In the genomic region with DNA sequence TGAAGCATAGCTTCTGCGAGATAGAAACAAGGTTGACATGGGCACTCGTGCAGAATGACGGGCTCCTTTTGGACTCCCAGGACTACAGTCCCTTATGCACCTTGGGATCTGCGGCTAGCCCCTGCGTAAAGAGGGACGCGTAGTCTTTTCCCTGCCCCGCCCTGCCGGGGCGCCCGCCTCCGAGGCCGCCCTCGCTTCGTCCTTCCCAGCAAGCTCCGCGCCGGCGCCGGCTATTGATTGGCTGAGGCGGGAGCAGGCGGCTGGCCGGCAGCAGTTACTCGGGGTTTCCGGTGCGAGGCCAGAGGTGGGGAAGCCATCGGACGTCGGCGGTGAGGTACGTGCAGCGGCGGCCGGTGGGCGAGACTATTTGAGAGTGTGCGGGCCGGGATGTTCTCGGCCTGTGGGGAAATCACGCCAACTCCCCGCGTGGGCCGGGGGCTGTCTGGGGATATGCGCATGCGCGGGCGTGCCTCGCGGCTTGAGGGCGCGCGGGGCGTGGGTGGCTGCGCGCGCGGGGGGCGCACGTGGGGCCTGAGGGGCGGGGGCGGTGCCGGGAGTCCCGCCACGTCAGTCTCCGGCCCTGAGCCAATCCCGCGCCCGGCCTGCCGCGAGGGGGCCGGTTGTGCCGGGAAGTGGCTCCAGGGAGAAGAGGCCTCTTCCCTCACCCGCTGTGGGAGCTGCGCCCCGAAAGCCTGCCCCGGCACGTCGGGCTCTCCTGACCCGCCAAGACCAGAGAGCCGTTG, we compare ENCODE assay signal across 8 cellular contexts. TPM values are rescaled to one million over a fixed set of nuclear protein-coding genes. Genes with fewer than 3 reads are reported as not detected.
DNase-seq lines count a peak whose midpoint lies in the region; ATAC-seq and TF ChIP-seq lines count a peak whose summit lies in the region.

TSS of gene TXLNA (plus strand) at position 233 of the 743 bp plus-strand sequence. CDS start 671 bp downstream, outside the sequence.

- H3K4me1 Mint-ChIP-seq in dendritic cell treated with granulocyte-macrophage colony-stimulating factor and Interleukin-4, amounts not matched to agents 40 ng/mL and 50 ng/mL, for 4 days (ENCODE audit: low read depth), result peaks cover 47% of the 10 kb centered on the region

- peaks cover 24 to 47% (median 43%) of the 10 kb centered on the region in 11 experiments; a peak in 21 of 22 replicates for H4K20me1 ChIP-seq in BLaER1 treated with 17β-estradiol and CSF1 and Interleukin-3, amounts not matched to agents 10 nM and 100 nM

- DNase-seq in NCI-H69 (lab: John Stamatoyannopoulos, UW), result peak; percentile 92
- DNase-seq in activated CD4-positive, alpha-beta T cell treated with anti-CD3 and anti-CD28 coated beads, Interleukin-2, amount 50 U/mL, for 24 hours (ENCODE audit: low read depth in 1 of 2, low spot score in 1 of 2), result peak; percentile 77 to 83
- peak; percentile 91 for DNase-seq in stimulated activated CD4-positive, alpha-beta T cell treated with anti-CD3 and anti-CD28 coated beads, Interleukin-4, amount 100 ng/mL, for 24 hours

- H3K27me3 ChIP-seq in BLaER1 treated with 17β-estradiol and CSF1 and Interleukin-3, amounts not matched to agents 10 nM and 100 nM, result no peaks in the 10 kb centered on the region
- H3K27me3 ChIP-seq in liver (ENCODE audit: control insufficient read depth in 4 of 4, insufficient read depth in 4 of 4, low read length in 3 of 4), result no peaks in the 10 kb centered on the region

- H3K4me2 ChIP-seq in BLaER1 treated with 17β-estradiol and CSF1 and Interleukin-3, amounts not matched to agents 10 nM and 100 nM, result peak within 1 kb of the TSS; percentile 86 to 100 (median 95)

- TF ChIP-seq CTCF in liver (IDR thresholded peaks at IDR 0.05; ENCODE audit: low read depth, low read length, missing input control), result no peak

- TF ChIP-seq RAD21 in liver (IDR thresholded peaks at IDR 0.05), result peak in 1 of 2 donors; percentile 29

- H3K9me3 Mint-ChIP-seq in dendritic cell treated with granulocyte-macrophage colony-stimulating factor and Interleukin-4, amounts not matched to agents 40 ng/mL and 50 ng/mL, for 4 days, result no peaks in the 10 kb centered on the region

- H3K27ac Mint-ChIP-seq in dendritic cell treated with granulocyte-macrophage colony-stimulating factor and Interleukin-4, amounts not matched to agents 40 ng/mL and 50 ng/mL, for 4 days, result peak within 1 kb of the TSS; percentile 99

- intact Hi-C loops in dendritic cell treated with granulocyte-macrophage colony-stimulating factor and Interleukin-4, amounts not matched to agents 40 ng/mL and 50 ng/mL, for 4 days (cut with micrococcal nuclease), result loop anchor here (2.0 kb wide), 2 partner anchors 21 to 71 kb away; partner anchors contain the start of genes CCDC28B and KPNA6

- H3K36me3 Mint-ChIP-seq in dendritic cell treated with granulocyte-macrophage colony-stimulating factor and Interleukin-4, amounts not matched to agents 40 ng/mL and 50 ng/mL, for 4 days (ENCODE audit: low read depth), result peaks cover 58% of the 10 kb centered on the region

- peak within 1 kb of the TSS; percentile 90 for H3K4me3 Mint-ChIP-seq in dendritic cell treated with granulocyte-macrophage colony-stimulating factor and Interleukin-4, amounts not matched to agents 40 ng/mL and 50 ng/mL, for 4 days

- peaks cover 32 to 57% (median 45%) of the 10 kb centered on the region in 11 experiments for H3K36me3 ChIP-seq in BLaER1 treated with 17β-estradiol and CSF1 and Interleukin-3, amounts not matched to agents 10 nM and 100 nM
- peaks cover 3 to 13% (median 9%) of the 10 kb centered on the region in 4 donors for H3K36me3 ChIP-seq in liver (ENCODE audit: control insufficient read depth in 4 of 4, insufficient read depth in 3 of 4, low read depth in 1 of 4, low read length in 3 of 4)

- peak within 1 kb of the TSS; percentile 86 to 93 (median 91) for H3K27ac ChIP-seq in BLaER1 treated with 17β-estradiol and CSF1 and Interleukin-3, amounts not matched to agents 10 nM and 100 nM
- peak within 1 kb of the TSS; percentile 87 to 98 for H3K27ac ChIP-seq in liver (ENCODE audit: low read depth in 1 of 2, low read length in 2 of 2)

- peak; percentile 79 for ATAC-seq in GM19328 (IDR thresholded peaks at IDR 0.05; ENCODE audit: unreplicated experiment)
- peak; percentile 72 for ATAC-seq in HG03520 (IDR thresholded peaks at IDR 0.05; ENCODE audit: unreplicated experiment)

- peaks cover 38 to 51% (median 48%) of the 10 kb centered on the region in 10 experiments for H3K4me1 ChIP-seq in BLaER1 treated with 17β-estradiol and CSF1 and Interleukin-3, amounts not matched to agents 10 nM and 100 nM
- peaks cover 19 to 47% (median 40%) of the 10 kb centered on the region in 4 donors for H3K4me1 ChIP-seq in liver (ENCODE audit: control insufficient read depth in 4 of 4, insufficient read depth in 4 of 4, low read length in 3 of 4)

- WGBS in liver, result under 1% methylated on average over 79 of the region's 79 CpGs

- no peaks in the 10 kb centered on the region for H3K9me3 ChIP-seq in BLaER1 treated with 17β-estradiol and CSF1 and Interleukin-3, amounts not matched to agents 10 nM and 100 nM (replicated peaks in 1 of 11)
- H3K9me3 ChIP-seq in liver (ENCODE audit: control insufficient read depth in 4 of 4, low read length in 3 of 4), result no peaks in the 10 kb centered on the region

- H3K9ac ChIP-seq in BLaER1 treated with 17β-estradiol and CSF1 and Interleukin-3, amounts not matched to agents 10 nM and 100 nM, result peak within 1 kb of the TSS; percentile 87 to 94 (median 90)
- H3K9ac ChIP-seq in liver (ENCODE audit: low read depth in 1 of 2, low read length in 2 of 2), result peak within 1 kb of the TSS; percentile 66 to 95

- peak within 1 kb of the TSS; percentile 69 to 93 (median 78) for H3K4me3 ChIP-seq in BLaER1 treated with 17β-estradiol and CSF1 and Interleukin-3, amounts not matched to agents 10 nM and 100 nM
- peak within 1 kb of the TSS; percentile 68 to 87 (median 78) for H3K4me3 ChIP-seq in liver (ENCODE audit: low read depth in 1 of 3, low read length in 3 of 3)

- no peaks in the 10 kb centered on the region for H3K27me3 Mint-ChIP-seq in dendritic cell treated with granulocyte-macrophage colony-stimulating factor and Interleukin-4, amounts not matched to agents 40 ng/mL and 50 ng/mL, for 4 days

TF ChIP-seq in liver, 16 proteins besides CTCF, POLR2A, EP300 and RAD21 (continues in another document):
- TF ChIP-seq HNF4G (IDR thresholded peaks at IDR 0.05) (no peak), TAF1 (conservative IDR thresholded peaks at IDR 0.05) (no peak), REST (IDR thresholded peaks at IDR 0.05) (peak; percentile 54), HNF4A (conservative IDR thresholded peaks at IDR 0.05) (peak in 1 of 2 donors; percentile 31), FOXA1 (IDR thresholded peaks at IDR 0.05) (peak; percentile 15), JUND (IDR thresholded peaks at IDR 0.05) (no peak), YY1 (IDR thresholded peaks at IDR 0.05) (peak; percentile 80), EGR1 (IDR thresholded peaks at IDR 0.05; ENCODE audit: low read depth in 2 of 2) (peak in 1 of 2 donors; percentile 37), MAX (IDR thresholded peaks at IDR 0.05) (peak; percentile 39), SP1 (IDR thresholded peaks at IDR 0.05) (peak; percentile 74), NR2F2 (IDR thresholded peaks at IDR 0.05) (peak; percentile 35), GABPA (IDR thresholded peaks at IDR 0.05 in 1 of 2, conservative IDR thresholded peaks at IDR 0.05 in 1 of 2) (peak in 1 of 2 donors; percentile 79), FOXA2 (IDR thresholded peaks at IDR 0.05) (no peak), RXRA (IDR thresholded peaks at IDR 0.05) (peak in 1 of 2 donors; percentile 27)
- TF ChIP-seq, protein P1, sequence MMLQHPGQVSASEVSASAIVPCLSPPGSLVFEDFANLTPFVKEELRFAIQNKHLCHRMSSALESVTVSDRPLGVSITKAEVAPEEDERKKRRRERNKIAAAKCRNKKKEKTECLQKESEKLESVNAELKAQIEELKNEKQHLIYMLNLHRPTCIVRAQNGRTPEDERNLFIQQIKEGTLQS (IDR thresholded peaks at IDR 0.05), result no peak

RNA-seq across cellular contexts. Expression of gene TXLNA, which starts in this region (rescaled TPM):
- total RNA-seq in liver, result 10 to 100 TPM; 31.7 to 46.7 TPM
- polyA plus RNA-seq in liver, result 10 to 100 TPM; 17.9 to 26.1 TPM

Comparison
In these comparisons a context has a peak if more than half of its experiments do, and no peak if none do; other contexts are left out.
1. Peak in every context shown above with its lines: DNase-seq, ATAC-seq, H3K4me3 ChIP-seq and H3K27ac ChIP-seq.